Comparison of ENCODE assay signal across 1 cellular context in genomic region chr13:32837307-32837972, GRCh38.
TF ChIP-seq lines count a peak whose summit lies in the region.

No MANE protein-coding gene starts in this region.

TF ChIP-seq in GM23338, 12 proteins besides CTCF, POLR2A, EP300 and RAD21 (continued from another document):
- TF ChIP-seq ZNF462 (CRISPR knock-in tag; IDR thresholded peaks at IDR 0.05) (no peak), ZNF331 (CRISPR knock-in tag; IDR thresholded peaks at IDR 0.05; ENCODE audit: low read depth) (no peak), STAT1 (IDR thresholded peaks at IDR 0.05; ENCODE audit: unreplicated experiment) (no peak)
